Comparison of ENCODE assay signal across 2 cellular contexts in the genomic region with DNA sequence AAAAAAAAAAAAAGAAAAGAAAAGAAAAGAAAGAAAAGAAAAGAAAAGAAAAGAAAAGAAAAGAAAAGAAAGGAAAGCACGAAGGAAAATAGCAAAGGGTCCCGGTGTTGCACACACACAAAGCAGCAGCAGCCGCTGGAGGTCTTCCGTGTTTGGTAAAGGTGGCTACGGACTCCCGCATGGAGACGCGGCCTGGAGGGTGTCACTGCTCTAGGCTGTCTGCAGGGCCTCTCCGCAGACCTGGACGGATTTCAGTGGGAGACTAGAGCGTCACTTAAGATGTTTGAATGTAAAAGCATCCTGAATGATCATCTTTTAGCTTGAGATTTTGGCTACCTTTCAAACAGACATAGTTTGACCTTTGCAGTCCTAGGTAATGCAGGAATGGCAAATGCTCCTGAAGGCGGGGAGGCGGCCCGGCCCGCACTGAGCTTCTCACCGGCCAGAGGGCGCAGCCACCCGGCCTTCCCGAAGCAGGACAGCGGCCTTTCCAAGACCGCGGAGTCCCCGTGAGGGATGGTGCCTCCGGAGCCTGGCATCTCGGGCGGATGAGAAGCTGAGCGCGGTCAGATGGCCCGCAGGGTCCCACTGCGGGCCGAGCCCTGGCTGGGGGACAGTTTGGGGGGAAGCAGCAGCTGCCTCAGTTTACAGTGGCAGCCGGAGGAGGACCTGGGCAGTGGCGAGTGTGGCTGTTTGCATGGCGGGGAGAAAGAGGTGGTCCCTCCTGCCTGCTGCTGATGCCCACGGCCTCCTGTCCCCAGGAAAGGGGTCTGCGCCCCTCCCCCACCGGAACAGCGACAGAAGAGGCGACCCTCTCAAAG.
TF ChIP-seq lines count a peak whose summit lies in the region.

No MANE protein-coding gene starts in this region.

TF ChIP-seq in SK-N-SH, 30 proteins besides CTCF, POLR2A, EP300 and RAD21:
- TF ChIP-seq NRF1 (IDR thresholded peaks at IDR 0.05; ENCODE audit: low read depth, low read length) (no peak), RXRA (IDR thresholded peaks at IDR 0.05; ENCODE audit: borderline replicate concordance, low read depth) (no peak), FOSL2 (IDR thresholded peaks at IDR 0.05; ENCODE audit: borderline replicate concordance, low read depth) (no peak), FOXM1 (IDR thresholded peaks at IDR 0.05; ENCODE audit: low read depth) (no peak), POLR2AphosphoS5 (IDR thresholded peaks at IDR 0.05; ENCODE audit: low read depth, low read length) (no peak), MXI1 (IDR thresholded peaks at IDR 0.05; ENCODE audit: low read depth, low read length) (no peak), ELF1 (IDR thresholded peaks at IDR 0.05) (no peak), RFX5 (IDR thresholded peaks at IDR 0.05; ENCODE audit: low read length) (no peak), SIN3A (IDR thresholded peaks at IDR 0.05; ENCODE audit: borderline replicate concordance, low read depth, low read length) (no peak), GATA2 (CRISPR knock-in tag; IDR thresholded peaks at IDR 0.05) (no peak), NFIC (IDR thresholded peaks at IDR 0.05; ENCODE audit: borderline replicate concordance) (no peak)
- TF ChIP-seq, protein P1, sequence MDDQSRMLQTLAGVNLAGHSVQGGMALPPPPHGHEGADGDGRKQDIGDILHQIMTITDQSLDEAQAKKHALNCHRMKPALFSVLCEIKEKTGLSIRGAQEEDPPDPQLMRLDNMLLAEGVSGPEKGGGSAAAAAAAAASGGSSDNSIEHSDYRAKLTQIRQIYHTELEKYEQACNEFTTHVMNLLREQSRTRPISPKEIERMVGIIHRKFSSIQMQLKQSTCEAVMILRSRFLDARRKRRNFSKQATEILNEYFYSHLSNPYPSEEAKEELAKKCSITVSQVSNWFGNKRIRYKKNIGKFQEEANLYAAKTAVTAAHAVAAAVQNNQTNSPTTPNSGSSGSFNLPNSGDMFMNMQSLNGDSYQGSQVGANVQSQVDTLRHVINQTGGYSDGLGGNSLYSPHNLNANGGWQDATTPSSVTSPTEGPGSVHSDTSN (IDR thresholded peaks at IDR 0.05) = no peak
- TF ChIP-seq, protein P2, sequence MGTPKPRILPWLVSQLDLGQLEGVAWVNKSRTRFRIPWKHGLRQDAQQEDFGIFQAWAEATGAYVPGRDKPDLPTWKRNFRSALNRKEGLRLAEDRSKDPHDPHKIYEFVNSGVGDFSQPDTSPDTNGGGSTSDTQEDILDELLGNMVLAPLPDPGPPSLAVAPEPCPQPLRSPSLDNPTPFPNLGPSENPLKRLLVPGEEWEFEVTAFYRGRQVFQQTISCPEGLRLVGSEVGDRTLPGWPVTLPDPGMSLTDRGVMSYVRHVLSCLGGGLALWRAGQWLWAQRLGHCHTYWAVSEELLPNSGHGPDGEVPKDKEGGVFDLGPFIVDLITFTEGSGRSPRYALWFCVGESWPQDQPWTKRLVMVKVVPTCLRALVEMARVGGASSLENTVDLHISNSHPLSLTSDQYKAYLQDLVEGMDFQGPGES (IDR thresholded peaks at IDR 0.05; ENCODE audit: low read depth, low read length) = no peak
- TF ChIP-seq, protein P3, sequence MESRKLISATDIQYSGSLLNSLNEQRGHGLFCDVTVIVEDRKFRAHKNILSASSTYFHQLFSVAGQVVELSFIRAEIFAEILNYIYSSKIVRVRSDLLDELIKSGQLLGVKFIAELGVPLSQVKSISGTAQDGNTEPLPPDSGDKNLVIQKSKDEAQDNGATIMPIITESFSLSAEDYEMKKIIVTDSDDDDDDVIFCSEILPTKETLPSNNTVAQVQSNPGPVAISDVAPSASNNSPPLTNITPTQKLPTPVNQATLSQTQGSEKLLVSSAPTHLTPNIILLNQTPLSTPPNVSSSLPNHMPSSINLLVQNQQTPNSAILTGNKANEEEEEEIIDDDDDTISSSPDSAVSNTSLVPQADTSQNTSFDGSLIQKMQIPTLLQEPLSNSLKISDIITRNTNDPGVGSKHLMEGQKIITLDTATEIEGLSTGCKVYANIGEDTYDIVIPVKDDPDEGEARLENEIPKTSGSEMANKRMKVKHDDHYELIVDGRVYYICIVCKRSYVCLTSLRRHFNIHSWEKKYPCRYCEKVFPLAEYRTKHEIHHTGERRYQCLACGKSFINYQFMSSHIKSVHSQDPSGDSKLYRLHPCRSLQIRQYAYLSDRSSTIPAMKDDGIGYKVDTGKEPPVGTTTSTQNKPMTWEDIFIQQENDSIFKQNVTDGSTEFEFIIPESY (IDR thresholded peaks at IDR 0.05; ENCODE audit: borderline replicate concordance, low read depth) = no peak
TF ChIP-seq in SK-N-SH: peak in this region for 0.

TF ChIP-seq in SK-N-SH treated with all-trans-retinoic acid at 6 μM for 48 hours, 23 proteins besides CTCF, POLR2A, EP300 and RAD21:
- TF ChIP-seq TOX (CRISPR knock-in tag; IDR thresholded peaks at IDR 0.05; ENCODE audit: borderline replicate concordance) (no peak), BACH2 (CRISPR knock-in tag; IDR thresholded peaks at IDR 0.05; ENCODE audit: borderline replicate concordance) (no peak), ZC3H10 (CRISPR knock-in tag; IDR thresholded peaks at IDR 0.05) (no peak), CSDC2 (CRISPR knock-in tag; IDR thresholded peaks at IDR 0.05) (no peak), ZFP30 (CRISPR knock-in tag; IDR thresholded peaks at IDR 0.05) (no peak), ZNF8 (CRISPR knock-in tag; IDR thresholded peaks at IDR 0.05) (no peak), RARB (CRISPR knock-in tag; IDR thresholded peaks at IDR 0.05) (no peak)
- TF ChIP-seq, protein P4, sequence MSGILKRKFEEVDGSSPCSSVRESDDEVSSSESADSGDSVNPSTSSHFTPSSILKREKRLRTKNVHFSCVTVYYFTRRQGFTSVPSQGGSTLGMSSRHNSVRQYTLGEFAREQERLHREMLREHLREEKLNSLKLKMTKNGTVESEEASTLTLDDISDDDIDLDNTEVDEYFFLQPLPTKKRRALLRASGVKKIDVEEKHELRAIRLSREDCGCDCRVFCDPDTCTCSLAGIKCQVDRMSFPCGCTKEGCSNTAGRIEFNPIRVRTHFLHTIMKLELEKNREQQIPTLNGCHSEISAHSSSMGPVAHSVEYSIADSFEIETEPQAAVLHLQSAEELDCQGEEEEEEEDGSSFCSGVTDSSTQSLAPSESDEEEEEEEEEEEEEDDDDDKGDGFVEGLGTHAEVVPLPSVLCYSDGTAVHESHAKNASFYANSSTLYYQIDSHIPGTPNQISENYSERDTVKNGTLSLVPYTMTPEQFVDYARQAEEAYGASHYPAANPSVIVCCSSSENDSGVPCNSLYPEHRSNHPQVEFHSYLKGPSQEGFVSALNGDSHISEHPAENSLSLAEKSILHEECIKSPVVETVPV (CRISPR knock-in tag; IDR thresholded peaks at IDR 0.05) = no peak
